Comparison of ENCODE assay signal across 8 cellular contexts in genomic region chr3:38164966-38165721, GRCh38. TPM values are rescaled to one million over a fixed set of nuclear protein-coding genes. Genes with fewer than 3 reads are reported as not detected.
A peak's percentile ranks its signal among the peaks of the same experiment; 100 is the strongest.
DNase-seq lines count a peak whose midpoint lies in the region; ATAC-seq and TF ChIP-seq lines count a peak whose summit lies in the region.

OXSR1 (plus strand) TSS chr3:38165537; CDS start chr3:38165877, 340 bp downstream.

- H3K4me3 ChIP-seq in upper lobe of right lung = peak within 1 kb of the TSS; percentile 91

- peak; percentile 88 for ATAC-seq in HG02884 (IDR thresholded peaks at IDR 0.05; ENCODE audit: unreplicated experiment)
- peak; percentile 92 for ATAC-seq in T-helper 17 cell
- ATAC-seq in left cardiac atrium = peak; percentile 94 to 97
- ATAC-seq in upper lobe of right lung = peak; percentile 95

- peak within 1 kb of the TSS; percentile 95 for H3K4me3 Mint-ChIP-seq in T-helper 17 cell

- DNase-seq in GM13977 (ENCODE audit: low spot score) (peak; percentile 95), NCI-H1694 treated with DMSO at 0.1 percent for 48 hours (lab: John Stamatoyannopoulos, UW) (peak; percentile 92), T-helper 17 cell (peak; percentile 91 to 92 (median 91)), amygdala (lab: John Stamatoyannopoulos, UW) (peak; percentile 90 to 100 (median 98)), left cardiac atrium (peak; percentile 100), posterior vena cava (ENCODE audit: low spot score) (peak; percentile 100), upper lobe of right lung (peak; percentile 99)

- TF ChIP-seq CTCF in GM13977 (IDR thresholded peaks at IDR 0.05; ENCODE audit: extremely low read depth, insufficient read depth, missing control alignments) (no peak), upper lobe of right lung (IDR thresholded peaks at IDR 0.05) (no peak)

- peaks cover 36% of the 10 kb centered on the region for H3K4me1 Mint-ChIP-seq in T-helper 17 cell

- H3K27ac Mint-ChIP-seq in T-helper 17 cell = peak within 1 kb of the TSS; percentile 99

- intact Hi-C loops in left cardiac atrium (cut with DNase I) = no loop called here
- intact Hi-C loops in posterior vena cava (cut with DNase I) = no loop called here
- intact Hi-C loops in upper lobe of right lung (cut with DNase I) = no loop called here

- H3K27me3 Mint-ChIP-seq in T-helper 17 cell = no peaks in the 10 kb centered on the region

- peak within 1 kb of the TSS; percentile 99 for H3K27ac ChIP-seq in upper lobe of right lung

- H3K27me3 ChIP-seq in upper lobe of right lung = no peaks in the 10 kb centered on the region

- no peaks in the 10 kb centered on the region for H3K36me3 ChIP-seq in upper lobe of right lung

- H3K9me3 ChIP-seq in T-helper 17 cell (ENCODE audit: control insufficient read depth, low read length, poor library complexity, severe bottlenecking) = no peaks in the 10 kb centered on the region
- H3K9me3 ChIP-seq in upper lobe of right lung = no peaks in the 10 kb centered on the region

- no peaks in the 10 kb centered on the region for H3K36me3 Mint-ChIP-seq in T-helper 17 cell (ENCODE audit: low read depth)

- H3K4me1 ChIP-seq in upper lobe of right lung = peaks cover 15% of the 10 kb centered on the region

- in situ Hi-C loops in GM13977 (cut with MboI; ENCODE audit: low pct_unique_long_range_greater_than_20kb, low sequenced_read_pairs, unreplicated experiment) = no loop called here

RNA-seq across cellular contexts. Expression of gene OXSR1, which starts in this region (rescaled TPM):
- total RNA-seq in T-helper 17 cell (10 to 100 TPM; 39.8 to 51.9 TPM), left cardiac atrium (10 to 100 TPM; 21.4 to 35.2 TPM), posterior vena cava (10 to 100 TPM; 30.4 to 52.3 TPM), upper lobe of right lung (32.7 TPM)

Comparison
In these comparisons a context has a peak if more than half of its experiments do, and no peak if none do; other contexts are left out.
1. Peak in every context shown above with its lines: DNase-seq, ATAC-seq, H3K4me3 ChIP-seq and H3K27ac ChIP-seq.